ENCODE assay signal across 22 cellular contexts in the genomic region with DNA sequence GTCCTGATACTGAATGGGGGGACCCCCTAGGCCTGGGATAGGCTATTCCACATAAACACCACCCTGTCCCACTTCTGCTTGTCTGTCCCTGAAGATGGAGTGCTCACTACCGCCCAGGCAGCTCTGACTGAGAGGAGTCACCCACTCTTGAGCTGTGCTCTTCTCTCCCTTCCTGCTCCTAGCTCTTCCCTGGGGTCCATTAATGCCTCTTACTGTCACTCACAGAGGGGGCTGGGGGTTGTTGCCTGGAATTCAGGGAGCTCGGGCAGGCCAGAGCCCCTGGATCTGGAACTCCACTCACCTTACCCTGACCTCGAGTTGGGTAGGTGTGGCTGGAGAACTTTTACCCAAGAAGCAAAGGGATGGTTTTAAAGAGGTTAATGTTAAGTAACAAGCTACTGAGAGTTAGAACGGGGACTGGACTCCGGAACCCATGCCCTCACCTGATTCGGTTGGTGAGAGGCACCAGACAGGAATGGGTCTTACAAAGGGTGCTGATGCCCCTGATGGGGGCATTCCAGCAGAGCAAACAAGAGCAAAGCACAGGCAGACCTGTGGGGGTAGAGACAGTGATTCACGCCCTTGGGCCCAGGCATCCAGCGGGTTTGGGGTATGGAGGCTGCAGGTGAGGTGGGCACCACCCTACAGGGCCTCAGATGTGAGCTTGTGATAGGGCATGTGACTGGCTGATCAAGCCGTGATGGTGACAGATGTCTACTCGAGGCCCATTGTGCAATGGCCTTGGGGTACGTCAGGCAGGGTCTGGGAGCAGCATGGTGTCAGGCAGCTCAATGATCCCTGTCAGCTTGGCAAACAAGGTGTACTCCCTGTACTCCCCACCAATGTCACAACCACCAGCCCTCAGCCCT. TPM values are rescaled to one million over a fixed set of nuclear protein-coding genes. Genes with fewer than 3 reads are reported as not detected.
DNase-seq lines count a peak whose midpoint lies in the region; ATAC-seq and TF ChIP-seq lines count a peak whose summit lies in the region.
"Had no signal": no experiment of that assay in that cellular context is flagged by ENCODE, and none has a peak within 500 bp of the region (broad histone marks: within the 10 kb centered on the region; RNA-seq: fewer than 3 reads in every experiment).

No MANE protein-coding gene starts in this region.

- intact Hi-C loops in CD4-positive, alpha-beta memory T cell (cut with micrococcal nuclease), result loop anchor here (5.0 kb wide), 1 partner anchor 293 kb away; a partner anchor contains a TSS

- peaks cover 94% of the 10 kb centered on the region for H3K4me1 ChIP-seq in CD4-positive, alpha-beta memory T cell (ENCODE audit: insufficient read depth, low read length)
- H3K4me1 ChIP-seq: HAP-1 had no signal

- H3K4me3 Mint-ChIP-seq in T-helper 1 cell treated with Interleukin-12 subunit alpha and Interleukin-12 subunit beta and Interleukin-4 antibody, amounts not matched to agents 30 μg/mL and 1 μg/mL, for 36 hours, result peak overlapping the region; percentile 28
- H3K4me3 Mint-ChIP-seq in CD4-positive, alpha-beta memory T cell, result peak overlapping the region in 6 of 8 donors; percentile 36 to 72 (median 48)
- peak overlapping the region; percentile 35 for H3K4me3 Mint-ChIP-seq in activated T-helper 17 cell treated with anti-CD3 and anti-CD28 coated beads, Interleukin-2, amount 50 U/mL, for 72 hours
- H3K4me3 Mint-ChIP-seq in natural killer cell treated with Interleukin-12 subunit alpha and Interleukin-12 subunit beta and Interleukin-15 and Interleukin-18, amount 100 ng/mL, for 72 hours, result peak overlapping the region; percentile 34

- H3K36me3 ChIP-seq in CD4-positive, alpha-beta memory T cell (ENCODE audit: insufficient read depth, low read length), result peaks cover 7% of the 10 kb centered on the region
- H3K36me3 ChIP-seq: colonic mucosa, HAP-1, transverse colon had no signal

- H3K27ac Mint-ChIP-seq in T-helper 1 cell treated with Interleukin-12 subunit alpha and Interleukin-12 subunit beta and Interleukin-4 antibody, amounts not matched to agents 30 μg/mL and 1 μg/mL, for 36 hours, result peak overlapping the region; percentile 73
- H3K27ac Mint-ChIP-seq in CD4-positive, alpha-beta memory T cell, result peak overlapping the region; percentile 84 to 96 (median 88)
- peak overlapping the region; percentile 85 for H3K27ac Mint-ChIP-seq in activated T-helper 17 cell treated with anti-CD3 and anti-CD28 coated beads, Interleukin-2, amount 50 U/mL, for 72 hours
- peak overlapping the region; percentile 97 for H3K27ac Mint-ChIP-seq in natural killer cell treated with Interleukin-12 subunit alpha and Interleukin-12 subunit beta and Interleukin-15 and Interleukin-18, amount 100 ng/mL, for 72 hours

- POLR2A ChIA-PET in CD4-positive, alpha-beta memory T cell (lab: Charles Lee; ENCODE audit: partially characterized antibody), result interaction anchor here (0.7 to 11.1 kb wide), 4 partner anchors 9 to 37 kb away, joined by 4 to 222 read pairs (median 19); a partner anchor contains a TSS

- H3K4me1 Mint-ChIP-seq in T-helper 1 cell treated with Interleukin-12 subunit alpha and Interleukin-12 subunit beta and Interleukin-4 antibody, amounts not matched to agents 30 μg/mL and 1 μg/mL, for 36 hours (ENCODE audit: low read depth), result peaks cover 75% of the 10 kb centered on the region
- peaks cover 62 to 92% (median 80%) of the 10 kb centered on the region in 4 donors for H3K4me1 Mint-ChIP-seq in CD4-positive, alpha-beta memory T cell
- H3K4me1 Mint-ChIP-seq in activated T-helper 17 cell treated with anti-CD3 and anti-CD28 coated beads, Interleukin-2, amount 50 U/mL, for 72 hours, result peaks cover 51% of the 10 kb centered on the region
- H3K4me1 Mint-ChIP-seq in natural killer cell treated with Interleukin-12 subunit alpha and Interleukin-12 subunit beta and Interleukin-15 and Interleukin-18, amount 100 ng/mL, for 72 hours (ENCODE audit: low read depth in 2 of 2), result peaks cover 58 to 70% of the 10 kb centered on the region in 2 donors

- ATAC-seq in activated T-helper 17 cell treated with anti-CD3 and anti-CD28 coated beads, Interleukin-2, amount 50 U/mL, for 72 hours (replicated peaks), result no peak
- no peak for ATAC-seq in natural killer cell treated with Interleukin-12 subunit alpha and Interleukin-12 subunit beta and Interleukin-15 and Interleukin-18, amount 100 ng/mL, for 72 hours
- no peak for ATAC-seq in GM21447 (IDR thresholded peaks at IDR 0.05; ENCODE audit: unreplicated experiment)
- ATAC-seq in SK-N-SH treated with all-trans-retinoic acid at 6 μM for 48 hours, result no peak

- CTCF ChIA-PET in CD4-positive, alpha-beta memory T cell (lab: Charles Lee; ENCODE audit: partially characterized antibody), result interaction anchor here (0.7 to 3.6 kb wide), 6 partner anchors 13 to 75 kb away, joined by 3 to 16 read pairs (median 3); no protein-coding TSS in a partner anchor

- H3K27me3 ChIP-seq in CD4-positive, alpha-beta memory T cell (ENCODE audit: insufficient read depth, low read length), result no peaks in the 10 kb centered on the region
- H3K27me3 ChIP-seq: ascending aorta, colonic mucosa, transverse colon had no signal

- H3K9me3 Mint-ChIP-seq in T-helper 1 cell treated with Interleukin-12 subunit alpha and Interleukin-12 subunit beta and Interleukin-4 antibody, amounts not matched to agents 30 μg/mL and 1 μg/mL, for 36 hours, result no peaks in the 10 kb centered on the region
- no peaks in the 10 kb centered on the region for H3K9me3 Mint-ChIP-seq in CD4-positive, alpha-beta memory T cell
- no peaks in the 10 kb centered on the region for H3K9me3 Mint-ChIP-seq in activated T-helper 17 cell treated with anti-CD3 and anti-CD28 coated beads, Interleukin-2, amount 50 U/mL, for 72 hours
- no peaks in the 10 kb centered on the region for H3K9me3 Mint-ChIP-seq in natural killer cell treated with Interleukin-12 subunit alpha and Interleukin-12 subunit beta and Interleukin-15 and Interleukin-18, amount 100 ng/mL, for 72 hours

- H3K27me3 Mint-ChIP-seq in T-helper 1 cell treated with Interleukin-12 subunit alpha and Interleukin-12 subunit beta and Interleukin-4 antibody, amounts not matched to agents 30 μg/mL and 1 μg/mL, for 36 hours (ENCODE audit: low read depth), result no peaks in the 10 kb centered on the region
- no peaks in the 10 kb centered on the region for H3K27me3 Mint-ChIP-seq in CD4-positive, alpha-beta memory T cell
- no peaks in the 10 kb centered on the region for H3K27me3 Mint-ChIP-seq in activated T-helper 17 cell treated with anti-CD3 and anti-CD28 coated beads, Interleukin-2, amount 50 U/mL, for 72 hours
- H3K27me3 Mint-ChIP-seq in natural killer cell treated with Interleukin-12 subunit alpha and Interleukin-12 subunit beta and Interleukin-15 and Interleukin-18, amount 100 ng/mL, for 72 hours, result no peaks in the 10 kb centered on the region

- H3K27ac ChIP-seq in CD4-positive, alpha-beta memory T cell (ENCODE audit: low read depth, low read length), result no peak overlapping the region
- H3K27ac ChIP-seq: 22Rv1, ascending aorta, C4-2B, colonic mucosa, WERI-Rb-1 had no signal

- peaks cover 25% of the 10 kb centered on the region for H3K36me3 Mint-ChIP-seq in T-helper 1 cell treated with Interleukin-12 subunit alpha and Interleukin-12 subunit beta and Interleukin-4 antibody, amounts not matched to agents 30 μg/mL and 1 μg/mL, for 36 hours (ENCODE audit: low read depth)
- H3K36me3 Mint-ChIP-seq in CD4-positive, alpha-beta memory T cell, result peaks cover 2 to 26% of the 10 kb centered on the region in 2 donors
- peaks cover 15% of the 10 kb centered on the region for H3K36me3 Mint-ChIP-seq in activated T-helper 17 cell treated with anti-CD3 and anti-CD28 coated beads, Interleukin-2, amount 50 U/mL, for 72 hours (ENCODE audit: low read depth)
- H3K36me3 Mint-ChIP-seq in natural killer cell treated with Interleukin-12 subunit alpha and Interleukin-12 subunit beta and Interleukin-15 and Interleukin-18, amount 100 ng/mL, for 72 hours, result no peaks in the 10 kb centered on the region

- H3K4me3 ChIP-seq in CD4-positive, alpha-beta memory T cell (ENCODE audit: low read length in 2 of 2), result no peak overlapping the region
- H3K4me3 ChIP-seq: ascending aorta, colonic mucosa, HAP-1, transverse colon had no signal

- DNase-seq in T-helper 1 cell (no peak), DMS53 (lab: John Stamatoyannopoulos, UW) (no peak)
- DNase-seq in CD4-positive, alpha-beta memory T cell, result peak in 1 of 5 donors; percentile 16
- DNase-seq in natural killer cell treated with Interleukin-12 subunit alpha and Interleukin-12 subunit beta and Interleukin-15 and Interleukin-18, amount 100 ng/mL, for 72 hours (ENCODE audit: low spot score), result no peak
- DNase-seq: colonic mucosa; EL; MM.1S; NCI-H2029 treated with DMSO at 0.1 percent for 48 hours; NCI-H526 treated with DMSO at 0.1 percent for 48 hours; occipital lobe; SK-N-SH; stimulated activated CD4-positive, alpha-beta T cell treated with anti-CD3 and anti-CD28 coated beads, Interleukin-4, amount 100 ng/mL, for 4 hours; transverse colon; WERI-Rb-1 had no signal

- no peaks in the 10 kb centered on the region for H3K9me3 ChIP-seq in CD4-positive, alpha-beta memory T cell (ENCODE audit: control insufficient read depth in 1 of 2, low read length in 2 of 2)
- H3K9me3 ChIP-seq: ascending aorta, colonic mucosa, HAP-1, SK-N-SH, transverse colon had no signal

TF ChIP-seq in SK-N-SH treated with all-trans-retinoic acid at 6 μM for 48 hours, 23 proteins besides CTCF, POLR2A, EP300 and RAD21:
- TF ChIP-seq ISL1 (CRISPR knock-in tag; IDR thresholded peaks at IDR 0.05) (no peak), SNAI2 (CRISPR knock-in tag; IDR thresholded peaks at IDR 0.05) (no peak), TOX (CRISPR knock-in tag; IDR thresholded peaks at IDR 0.05; ENCODE audit: borderline replicate concordance) (no peak)

RNA-seq across cellular contexts. Expression of a gene that starts 5.4 kb away (rescaled TPM):
- 100 to 1,000 TPM; 144 to 147 TPM for total RNA-seq in CD4-positive, alpha-beta memory T cell
- polyA plus RNA-seq in CD4-positive, alpha-beta memory T cell, result 10 to 100 TPM in 1 of 2 donors, 1 to 10 TPM in 1; 4.5 to 16.0 TPM
- total RNA-seq in activated T-helper 17 cell treated with anti-CD3 and anti-CD28 coated beads, Interleukin-2, amount 50 U/mL, for 72 hours, result 100 to 1,000 TPM; 140 to 169 TPM
- total RNA-seq in natural killer cell treated with Interleukin-12 subunit alpha and Interleukin-12 subunit beta and Interleukin-15 and Interleukin-18, amount 100 ng/mL, for 72 hours, result 100 to 1,000 TPM; 121 to 255 TPM

RNA-seq across cellular contexts. Expression of a gene that starts 8.3 kb away (rescaled TPM):
- total RNA-seq in CD4-positive, alpha-beta memory T cell, result 10 to 100 TPM; 59.3 to 59.4 TPM
- 100 to 1,000 TPM in 1 of 2 donors, 10 to 100 TPM in 1; 86.5 to 102 TPM for polyA plus RNA-seq in CD4-positive, alpha-beta memory T cell
- total RNA-seq in activated T-helper 17 cell treated with anti-CD3 and anti-CD28 coated beads, Interleukin-2, amount 50 U/mL, for 72 hours, result 10 to 100 TPM; 46.9 to 59.8 TPM
- 10 to 100 TPM; 58.0 to 89.8 TPM for total RNA-seq in natural killer cell treated with Interleukin-12 subunit alpha and Interleukin-12 subunit beta and Interleukin-15 and Interleukin-18, amount 100 ng/mL, for 72 hours
